Comparison of ENCODE assay signal across 18 cellular contexts in the genomic region with DNA sequence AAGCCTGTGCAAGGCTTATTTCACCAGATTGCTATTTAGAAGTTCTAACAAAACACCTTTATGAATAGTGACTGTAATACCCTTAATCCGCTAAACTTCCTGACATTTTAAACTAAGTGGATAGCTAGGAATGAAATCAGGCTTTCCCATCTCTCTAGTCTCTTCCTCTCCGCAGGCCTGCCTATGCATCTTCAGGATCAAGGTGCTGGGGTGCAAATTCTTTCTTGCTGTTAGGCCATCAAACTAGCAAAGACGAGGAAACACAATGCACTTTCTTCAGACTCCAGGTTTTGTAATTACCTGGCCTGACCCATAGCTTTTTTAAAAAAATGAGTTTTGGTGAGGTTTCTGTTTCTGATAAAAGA.
"Had no signal": no experiment of that assay in that cellular context is flagged by ENCODE, and none has a peak within 500 bp of the region (broad histone marks: within the 10 kb centered on the region; RNA-seq: fewer than 3 reads in every experiment).

No MANE protein-coding gene starts in this region.

- DNase-seq: activated CD4-positive, alpha-beta T cell treated with anti-CD3 and anti-CD28 coated beads for 36 hours; activated CD8-positive, alpha-beta memory T cell treated with anti-CD3 and anti-CD28 coated beads, Interleukin-2, amount 50 U/mL, for 4 hours; activated CD8-positive, alpha-beta T cell treated with anti-CD3 and anti-CD28 coated beads, Interleukin-2, amount 10 ng/mL, durations not matched to agents 7 days and 5 days; activated gamma-delta T cell; activated T-cell treated with anti-CD3 and anti-CD28 coated beads, Interleukin-2, amount 50 U/mL, for 48 hours; central memory CD4-positive, alpha-beta T cell; colonic mucosa; esophagus squamous epithelium; glutamatergic neuron; left cardiac atrium; ovary; stimulated activated CD4-positive, alpha-beta T cell treated with anti-CD3 and anti-CD28 coated beads, Interleukin-12 subunit alpha, Interleukin-12 subunit beta, amount 100 ng/mL, for 4 hours; stimulated activated CD4-positive, alpha-beta T cell treated with anti-CD3 and anti-CD28 coated beads, Interleukin-2, amount 100 ng/mL, for 24 hours; stomach; testis; upper lobe of left lung had no signal

- H3K27me3 ChIP-seq: colonic mucosa, esophagus squamous epithelium, ovary, stomach, testis, upper lobe of left lung had no signal

- H3K36me3 ChIP-seq: colonic mucosa, esophagus squamous epithelium, ovary, stomach, upper lobe of left lung had no signal

- H3K27ac ChIP-seq: colonic mucosa, ovary, stomach, testis had no signal

- ATAC-seq: activated CD4-positive, alpha-beta T cell treated with anti-CD3 and anti-CD28 coated beads for 36 hours; activated CD8-positive, alpha-beta T cell treated with anti-CD3 and anti-CD28 coated beads, Interleukin-2, amount 10 ng/mL, durations not matched to agents 7 days and 5 days; activated naive CD4-positive, alpha-beta T cell treated with anti-CD3 and anti-CD28 coated beads, Interleukin-2, amount 50 U/mL, for 72 hours; left cardiac atrium had no signal

- H3K9me3 ChIP-seq: colonic mucosa, esophagus squamous epithelium, ovary, stomach, testis, upper lobe of left lung had no signal

- H3K4me1 ChIP-seq: testis, upper lobe of left lung had no signal

- H3K4me3 ChIP-seq: colonic mucosa, esophagus squamous epithelium, lung, ovary, stomach, testis, upper lobe of left lung had no signal
